ENCODE assay signal across 8 cellular contexts in the genomic region with DNA sequence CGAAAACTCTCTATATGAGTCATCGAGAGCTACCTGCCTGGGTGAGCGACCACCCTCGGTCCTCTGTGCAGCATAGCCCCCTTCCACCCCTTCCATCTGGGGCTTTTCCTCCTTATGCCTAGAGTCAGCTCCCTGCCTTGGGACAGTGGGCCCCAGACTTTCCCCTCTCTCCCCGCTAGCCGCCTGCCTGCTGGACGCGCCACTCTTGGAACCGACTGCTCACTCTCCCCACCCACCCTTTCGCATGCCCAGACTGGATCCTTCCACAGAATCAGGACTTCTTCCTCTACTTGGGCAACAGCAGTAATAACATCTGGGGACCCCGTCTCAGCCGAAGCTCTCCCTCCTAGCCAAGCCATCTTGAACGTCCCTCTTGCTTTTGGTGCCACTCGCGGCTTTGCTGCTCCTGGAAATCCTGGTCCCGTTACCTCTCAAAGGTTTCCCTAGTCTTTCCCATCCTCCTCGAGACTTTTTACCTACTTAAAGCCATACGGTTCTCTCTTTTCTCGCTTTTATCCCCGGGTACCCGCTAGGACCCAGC. TPM values are rescaled to one million over a fixed set of nuclear protein-coding genes. Genes with fewer than 3 reads are reported as not detected.
DNase-seq lines count a peak whose midpoint lies in the region; ATAC-seq and TF ChIP-seq lines count a peak whose summit lies in the region.

No MANE protein-coding gene starts in this region.

- no peaks in the 10 kb centered on the region for H3K27me3 Mint-ChIP-seq in T-helper 1 cell treated with Interleukin-12 subunit alpha and Interleukin-12 subunit beta and Interleukin-4 antibody, amounts not matched to agents 30 μg/mL and 1 μg/mL, for 36 hours (ENCODE audit: low read depth)
- H3K27me3 Mint-ChIP-seq in nephron progenitor cell (ENCODE audit: low read depth, poor library complexity): peaks cover 3% of the 10 kb centered on the region

- H3K4me3 Mint-ChIP-seq in T-helper 1 cell treated with Interleukin-12 subunit alpha and Interleukin-12 subunit beta and Interleukin-4 antibody, amounts not matched to agents 30 μg/mL and 1 μg/mL, for 36 hours: peak overlapping the region; percentile 96
- peak overlapping the region; percentile 92 for H3K4me3 Mint-ChIP-seq in nephron progenitor cell

- ATAC-seq in esophagus mucosa (peak; percentile 12), GM21619 (IDR thresholded peaks at IDR 0.05; ENCODE audit: unreplicated experiment) (no peak), GM19328 (IDR thresholded peaks at IDR 0.05; ENCODE audit: unreplicated experiment) (no peak)

- H3K9me3 Mint-ChIP-seq in T-helper 1 cell treated with Interleukin-12 subunit alpha and Interleukin-12 subunit beta and Interleukin-4 antibody, amounts not matched to agents 30 μg/mL and 1 μg/mL, for 36 hours: peaks cover 6% of the 10 kb centered on the region
- no peaks in the 10 kb centered on the region for H3K9me3 Mint-ChIP-seq in nephron progenitor cell

- no peak for TF ChIP-seq CTCF in nephron progenitor cell (IDR thresholded peaks at IDR 0.05)

- peak overlapping the region; percentile 93 for H3K27ac Mint-ChIP-seq in T-helper 1 cell treated with Interleukin-12 subunit alpha and Interleukin-12 subunit beta and Interleukin-4 antibody, amounts not matched to agents 30 μg/mL and 1 μg/mL, for 36 hours
- peak overlapping the region; percentile 98 for H3K27ac Mint-ChIP-seq in nephron progenitor cell

- H3K4me1 Mint-ChIP-seq in T-helper 1 cell treated with Interleukin-12 subunit alpha and Interleukin-12 subunit beta and Interleukin-4 antibody, amounts not matched to agents 30 μg/mL and 1 μg/mL, for 36 hours (ENCODE audit: low read depth): peaks cover 55% of the 10 kb centered on the region
- peaks cover 44% of the 10 kb centered on the region for H3K4me1 Mint-ChIP-seq in nephron progenitor cell

- DNase-seq in stimulated activated CD4-positive, alpha-beta T cell treated with anti-CD3 and anti-CD28 coated beads, Interleukin-15, amount 100 ng/mL, for 24 hours: peak; percentile 38
- no peak for DNase-seq in stimulated activated CD4-positive, alpha-beta T cell treated with anti-CD3 and anti-CD28 coated beads, Interleukin-12 subunit alpha, Interleukin-12 subunit beta, amount 100 ng/mL, for 4 hours
- DNase-seq in nephron progenitor cell: peak; percentile 41
- DNase-seq in mesenteric fat pad (ENCODE audit: low spot score): no peak

- H3K36me3 Mint-ChIP-seq in T-helper 1 cell treated with Interleukin-12 subunit alpha and Interleukin-12 subunit beta and Interleukin-4 antibody, amounts not matched to agents 30 μg/mL and 1 μg/mL, for 36 hours (ENCODE audit: low read depth): peaks cover 36% of the 10 kb centered on the region
- H3K36me3 Mint-ChIP-seq in nephron progenitor cell (ENCODE audit: low read depth): peaks cover 34% of the 10 kb centered on the region

RNA-seq across cellular contexts. Expression of a gene that starts 0.7 kb away (rescaled TPM):
- 48.8 TPM for total RNA-seq in esophagus mucosa
- total RNA-seq in mesenteric fat pad: 435 TPM

RNA-seq across cellular contexts. Expression of a gene that starts 10.7 kb away (rescaled TPM):
- total RNA-seq in esophagus mucosa (1.8 TPM), mesenteric fat pad (7.9 TPM)

RNA-seq across cellular contexts. Expression of a gene that starts 12.3 kb away (rescaled TPM):
- total RNA-seq in esophagus mucosa (4,992 TPM), mesenteric fat pad (2,287 TPM)

RNA-seq across cellular contexts. Expression of a gene that starts 23.6 kb away (rescaled TPM):
- total RNA-seq in esophagus mucosa (54.2 TPM), mesenteric fat pad (41.3 TPM)

RNA-seq across cellular contexts. Expression of a gene that starts 24.4 kb away (rescaled TPM):
- total RNA-seq in esophagus mucosa (125 TPM), mesenteric fat pad (99.5 TPM)

Comparison
In these comparisons a context has a peak if more than half of its experiments do, and no peak if none do; other contexts are left out.
1. DNase-seq: peak in stimulated activated CD4-positive, alpha-beta T cell treated with anti-CD3 and anti-CD28 coated beads, Interleukin-15, amount 100 ng/mL, for 24 hours (single experiment) and nephron progenitor cell (single experiment); none in stimulated activated CD4-positive, alpha-beta T cell treated with anti-CD3 and anti-CD28 coated beads, Interleukin-12 subunit alpha, Interleukin-12 subunit beta, amount 100 ng/mL, for 4 hours (single experiment) and mesenteric fat pad (single experiment).